ENCODE assay signal across 2 cellular contexts in the genomic region with DNA sequence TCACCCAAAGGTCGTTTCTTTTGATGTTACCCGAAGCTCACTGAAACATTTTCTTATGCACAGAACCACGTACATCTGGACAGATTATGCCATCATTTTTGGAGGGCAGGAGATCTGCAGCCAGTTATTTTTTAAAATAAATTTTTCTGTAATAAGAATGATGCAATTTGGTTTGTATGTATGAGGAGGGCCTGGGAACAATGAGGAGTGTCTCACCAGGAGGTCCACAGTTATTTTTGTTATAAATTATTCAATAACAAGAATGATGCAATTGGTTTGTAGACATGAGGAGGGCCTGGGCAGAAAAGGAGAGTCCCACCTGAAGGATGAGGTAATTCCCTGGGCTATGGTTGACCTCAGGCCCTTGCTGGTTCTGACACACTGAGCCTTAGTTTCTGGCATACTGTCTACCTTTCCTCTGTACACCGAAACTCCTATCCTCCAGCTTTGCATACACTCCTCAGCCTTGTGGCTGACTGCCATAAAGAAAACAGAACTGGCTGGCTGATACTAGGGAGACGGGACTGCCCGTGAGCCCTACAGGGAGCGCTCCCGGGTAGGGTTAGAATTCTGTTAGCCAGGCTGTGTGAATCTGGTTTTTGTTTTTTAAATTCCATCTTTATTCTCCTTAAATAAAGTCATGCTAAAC.
A peak's percentile ranks its signal among the peaks of the same experiment; 100 is the strongest.
TF ChIP-seq lines count a peak whose summit lies in the region.

No MANE protein-coding gene starts in this region.

TF ChIP-seq in GM23338, 12 proteins besides CTCF, POLR2A, EP300 and RAD21 (continues in another document):
- TF ChIP-seq JUNB (IDR thresholded peaks at IDR 0.05; ENCODE audit: unreplicated experiment) = no peak
- no peak for TF ChIP-seq ZNF331 (CRISPR knock-in tag; IDR thresholded peaks at IDR 0.05; ENCODE audit: low read depth)
- TF ChIP-seq, protein P1, sequence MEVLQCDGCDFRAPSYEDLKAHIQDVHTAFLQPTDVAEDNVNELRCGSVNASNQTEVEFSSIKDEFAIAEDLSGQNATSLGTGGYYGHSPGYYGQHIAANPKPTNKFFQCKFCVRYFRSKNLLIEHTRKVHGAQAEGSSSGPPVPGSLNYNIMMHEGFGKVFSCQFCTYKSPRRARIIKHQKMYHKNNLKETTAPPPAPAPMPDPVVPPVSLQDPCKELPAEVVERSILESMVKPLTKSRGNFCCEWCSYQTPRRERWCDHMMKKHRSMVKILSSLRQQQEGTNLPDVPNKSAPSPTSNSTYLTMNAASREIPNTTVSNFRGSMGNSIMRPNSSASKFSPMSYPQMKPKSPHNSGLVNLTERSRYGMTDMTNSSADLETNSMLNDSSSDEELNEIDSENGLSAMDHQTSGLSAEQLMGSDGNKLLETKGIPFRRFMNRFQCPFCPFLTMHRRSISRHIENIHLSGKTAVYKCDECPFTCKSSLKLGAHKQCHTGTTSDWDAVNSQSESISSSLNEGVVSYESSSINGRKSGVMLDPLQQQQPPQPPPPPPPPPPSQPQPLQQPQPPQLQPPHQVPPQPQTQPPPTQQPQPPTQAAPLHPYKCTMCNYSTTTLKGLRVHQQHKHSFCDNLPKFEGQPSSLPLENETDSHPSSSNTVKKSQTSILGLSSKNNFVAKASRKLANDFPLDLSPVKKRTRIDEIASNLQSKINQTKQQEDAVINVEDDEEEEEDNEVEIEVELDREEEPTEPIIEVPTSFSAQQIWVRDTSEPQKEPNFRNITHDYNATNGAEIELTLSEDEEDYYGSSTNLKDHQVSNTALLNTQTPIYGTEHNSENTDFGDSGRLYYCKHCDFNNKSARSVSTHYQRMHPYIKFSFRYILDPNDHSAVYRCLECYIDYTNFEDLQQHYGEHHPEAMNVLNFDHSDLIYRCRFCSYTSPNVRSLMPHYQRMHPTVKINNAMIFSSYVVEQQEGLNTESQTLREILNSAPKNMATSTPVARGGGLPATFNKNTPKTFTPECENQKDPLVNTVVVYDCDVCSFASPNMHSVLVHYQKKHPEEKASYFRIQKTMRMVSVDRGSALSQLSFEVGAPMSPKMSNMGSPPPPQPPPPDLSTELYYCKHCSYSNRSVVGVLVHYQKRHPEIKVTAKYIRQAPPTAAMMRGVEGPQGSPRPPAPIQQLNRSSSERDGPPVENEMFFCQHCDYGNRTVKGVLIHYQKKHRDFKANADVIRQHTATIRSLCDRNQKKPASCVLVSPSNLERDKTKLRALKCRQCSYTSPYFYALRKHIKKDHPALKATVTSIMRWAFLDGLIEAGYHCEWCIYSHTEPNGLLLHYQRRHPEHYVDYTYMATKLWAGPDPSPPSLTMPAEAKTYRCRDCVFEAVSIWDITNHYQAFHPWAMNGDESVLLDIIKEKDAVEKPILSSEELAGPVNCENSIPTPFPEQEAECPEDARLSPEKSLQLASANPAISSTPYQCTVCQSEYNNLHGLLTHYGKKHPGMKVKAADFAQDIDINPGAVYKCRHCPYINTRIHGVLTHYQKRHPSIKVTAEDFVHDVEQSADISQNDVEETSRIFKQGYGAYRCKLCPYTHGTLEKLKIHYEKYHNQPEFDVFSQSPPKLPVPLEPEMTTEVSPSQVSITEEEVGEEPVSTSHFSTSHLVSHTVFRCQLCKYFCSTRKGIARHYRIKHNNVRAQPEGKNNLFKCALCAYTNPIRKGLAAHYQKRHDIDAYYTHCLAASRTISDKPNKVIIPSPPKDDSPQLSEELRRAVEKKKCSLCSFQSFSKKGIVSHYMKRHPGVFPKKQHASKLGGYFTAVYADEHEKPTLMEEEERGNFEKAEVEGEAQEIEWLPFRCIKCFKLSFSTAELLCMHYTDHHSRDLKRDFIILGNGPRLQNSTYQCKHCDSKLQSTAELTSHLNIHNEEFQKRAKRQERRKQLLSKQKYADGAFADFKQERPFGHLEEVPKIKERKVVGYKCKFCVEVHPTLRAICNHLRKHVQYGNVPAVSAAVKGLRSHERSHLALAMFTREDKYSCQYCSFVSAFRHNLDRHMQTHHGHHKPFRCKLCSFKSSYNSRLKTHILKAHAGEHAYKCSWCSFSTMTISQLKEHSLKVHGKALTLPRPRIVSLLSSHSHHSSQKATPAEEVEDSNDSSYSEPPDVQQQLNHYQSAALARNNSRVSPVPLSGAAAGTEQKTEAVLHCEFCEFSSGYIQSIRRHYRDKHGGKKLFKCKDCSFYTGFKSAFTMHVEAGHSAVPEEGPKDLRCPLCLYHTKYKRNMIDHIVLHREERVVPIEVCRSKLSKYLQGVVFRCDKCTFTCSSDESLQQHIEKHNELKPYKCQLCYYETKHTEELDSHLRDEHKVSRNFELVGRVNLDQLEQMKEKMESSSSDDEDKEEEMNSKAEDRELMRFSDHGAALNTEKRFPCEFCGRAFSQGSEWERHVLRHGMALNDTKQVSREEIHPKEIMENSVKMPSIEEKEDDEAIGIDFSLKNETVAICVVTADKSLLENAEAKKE (CRISPR knock-in tag; IDR thresholded peaks at IDR 0.05) = no peak
- TF ChIP-seq EZH2phosphoT487 (IDR thresholded peaks at IDR 0.05; ENCODE audit: unreplicated experiment) = no peak
- TF ChIP-seq STAT1 (IDR thresholded peaks at IDR 0.05; ENCODE audit: unreplicated experiment) = no peak
- TF ChIP-seq POLR2AphosphoS5 (IDR thresholded peaks at IDR 0.05; ENCODE audit: low read depth) = no peak
- TF ChIP-seq, protein P2, sequence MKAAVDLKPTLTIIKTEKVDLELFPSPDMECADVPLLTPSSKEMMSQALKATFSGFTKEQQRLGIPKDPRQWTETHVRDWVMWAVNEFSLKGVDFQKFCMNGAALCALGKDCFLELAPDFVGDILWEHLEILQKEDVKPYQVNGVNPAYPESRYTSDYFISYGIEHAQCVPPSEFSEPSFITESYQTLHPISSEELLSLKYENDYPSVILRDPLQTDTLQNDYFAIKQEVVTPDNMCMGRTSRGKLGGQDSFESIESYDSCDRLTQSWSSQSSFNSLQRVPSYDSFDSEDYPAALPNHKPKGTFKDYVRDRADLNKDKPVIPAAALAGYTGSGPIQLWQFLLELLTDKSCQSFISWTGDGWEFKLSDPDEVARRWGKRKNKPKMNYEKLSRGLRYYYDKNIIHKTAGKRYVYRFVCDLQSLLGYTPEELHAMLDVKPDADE (IDR thresholded peaks at IDR 0.05) = no peak
- no peak for TF ChIP-seq CREB1 (CRISPR knock-in tag; IDR thresholded peaks at IDR 0.05; ENCODE audit: low read depth)

TF ChIP-seq in GM12878, 131 proteins besides CTCF, POLR2A, EP300 and RAD21:
- TF ChIP-seq, protein P3, sequence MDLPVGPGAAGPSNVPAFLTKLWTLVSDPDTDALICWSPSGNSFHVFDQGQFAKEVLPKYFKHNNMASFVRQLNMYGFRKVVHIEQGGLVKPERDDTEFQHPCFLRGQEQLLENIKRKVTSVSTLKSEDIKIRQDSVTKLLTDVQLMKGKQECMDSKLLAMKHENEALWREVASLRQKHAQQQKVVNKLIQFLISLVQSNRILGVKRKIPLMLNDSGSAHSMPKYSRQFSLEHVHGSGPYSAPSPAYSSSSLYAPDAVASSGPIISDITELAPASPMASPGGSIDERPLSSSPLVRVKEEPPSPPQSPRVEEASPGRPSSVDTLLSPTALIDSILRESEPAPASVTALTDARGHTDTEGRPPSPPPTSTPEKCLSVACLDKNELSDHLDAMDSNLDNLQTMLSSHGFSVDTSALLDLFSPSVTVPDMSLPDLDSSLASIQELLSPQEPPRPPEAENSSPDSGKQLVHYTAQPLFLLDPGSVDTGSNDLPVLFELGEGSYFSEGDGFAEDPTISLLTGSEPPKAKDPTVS (IDR thresholded peaks at IDR 0.05; ENCODE audit: low read depth, low read length) = no peak
- no peak for TF ChIP-seq BHLHE40 (IDR thresholded peaks at IDR 0.05; ENCODE audit: borderline replicate concordance in 1 of 2, low read depth in 2 of 2, low read length in 1 of 2)
- peak; percentile 16; the same call in 1 of the 2 replicates for TF ChIP-seq RUNX3 (IDR thresholded peaks at IDR 0.05; ENCODE audit: low read length)
- TF ChIP-seq, protein P4, sequence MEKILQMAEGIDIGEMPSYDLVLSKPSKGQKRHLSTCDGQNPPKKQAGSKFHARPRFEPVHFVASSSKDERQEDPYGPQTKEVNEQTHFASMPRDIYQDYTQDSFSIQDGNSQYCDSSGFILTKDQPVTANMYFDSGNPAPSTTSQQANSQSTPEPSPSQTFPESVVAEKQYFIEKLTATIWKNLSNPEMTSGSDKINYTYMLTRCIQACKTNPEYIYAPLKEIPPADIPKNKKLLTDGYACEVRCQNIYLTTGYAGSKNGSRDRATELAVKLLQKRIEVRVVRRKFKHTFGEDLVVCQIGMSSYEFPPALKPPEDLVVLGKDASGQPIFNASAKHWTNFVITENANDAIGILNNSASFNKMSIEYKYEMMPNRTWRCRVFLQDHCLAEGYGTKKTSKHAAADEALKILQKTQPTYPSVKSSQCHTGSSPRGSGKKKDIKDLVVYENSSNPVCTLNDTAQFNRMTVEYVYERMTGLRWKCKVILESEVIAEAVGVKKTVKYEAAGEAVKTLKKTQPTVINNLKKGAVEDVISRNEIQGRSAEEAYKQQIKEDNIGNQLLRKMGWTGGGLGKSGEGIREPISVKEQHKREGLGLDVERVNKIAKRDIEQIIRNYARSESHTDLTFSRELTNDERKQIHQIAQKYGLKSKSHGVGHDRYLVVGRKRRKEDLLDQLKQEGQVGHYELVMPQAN (conservative IDR thresholded peaks at IDR 0.05) = no peak
- TF ChIP-seq KAT2A (conservative IDR thresholded peaks at IDR 0.05; ENCODE audit: control insufficient read depth, low read depth, low read length) = no peak
- peak; percentile 24; the same call in 1 of the 2 replicates for TF ChIP-seq CREB1 (IDR thresholded peaks at IDR 0.05; ENCODE audit: low read depth)
- TF ChIP-seq, protein P5, sequence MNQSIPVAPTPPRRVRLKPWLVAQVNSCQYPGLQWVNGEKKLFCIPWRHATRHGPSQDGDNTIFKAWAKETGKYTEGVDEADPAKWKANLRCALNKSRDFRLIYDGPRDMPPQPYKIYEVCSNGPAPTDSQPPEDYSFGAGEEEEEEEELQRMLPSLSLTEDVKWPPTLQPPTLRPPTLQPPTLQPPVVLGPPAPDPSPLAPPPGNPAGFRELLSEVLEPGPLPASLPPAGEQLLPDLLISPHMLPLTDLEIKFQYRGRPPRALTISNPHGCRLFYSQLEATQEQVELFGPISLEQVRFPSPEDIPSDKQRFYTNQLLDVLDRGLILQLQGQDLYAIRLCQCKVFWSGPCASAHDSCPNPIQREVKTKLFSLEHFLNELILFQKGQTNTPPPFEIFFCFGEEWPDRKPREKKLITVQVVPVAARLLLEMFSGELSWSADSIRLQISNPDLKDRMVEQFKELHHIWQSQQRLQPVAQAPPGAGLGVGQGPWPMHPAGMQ (IDR thresholded peaks at IDR 0.05; ENCODE audit: borderline replicate concordance) = no peak
- no peak for TF ChIP-seq ZZZ3 (IDR thresholded peaks at IDR 0.05; ENCODE audit: control insufficient read depth, insufficient read length, low read depth)
- no peak for TF ChIP-seq POLR2AphosphoS2 (IDR thresholded peaks at IDR 0.05; ENCODE audit: low read depth, low read length)
- no peak for TF ChIP-seq CHD2 (IDR thresholded peaks at IDR 0.05; ENCODE audit: borderline replicate concordance, low read depth, low read length)
- no peak for TF ChIP-seq MTA2 (IDR thresholded peaks at IDR 0.05; ENCODE audit: low read depth)
- no peak for TF ChIP-seq PAX5 (IDR thresholded peaks at IDR 0.05; ENCODE audit: borderline replicate concordance, low read depth, low read length)
- TF ChIP-seq, protein P6, sequence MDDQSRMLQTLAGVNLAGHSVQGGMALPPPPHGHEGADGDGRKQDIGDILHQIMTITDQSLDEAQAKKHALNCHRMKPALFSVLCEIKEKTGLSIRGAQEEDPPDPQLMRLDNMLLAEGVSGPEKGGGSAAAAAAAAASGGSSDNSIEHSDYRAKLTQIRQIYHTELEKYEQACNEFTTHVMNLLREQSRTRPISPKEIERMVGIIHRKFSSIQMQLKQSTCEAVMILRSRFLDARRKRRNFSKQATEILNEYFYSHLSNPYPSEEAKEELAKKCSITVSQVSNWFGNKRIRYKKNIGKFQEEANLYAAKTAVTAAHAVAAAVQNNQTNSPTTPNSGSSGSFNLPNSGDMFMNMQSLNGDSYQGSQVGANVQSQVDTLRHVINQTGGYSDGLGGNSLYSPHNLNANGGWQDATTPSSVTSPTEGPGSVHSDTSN (IDR thresholded peaks at IDR 0.05; ENCODE audit: insufficient replicate concordance, low read depth, low read length) = no peak
- TF ChIP-seq SMAD5 (IDR thresholded peaks at IDR 0.05; ENCODE audit: low read depth) = no peak
- TF ChIP-seq CEBPB (IDR thresholded peaks at IDR 0.05; ENCODE audit: borderline replicate concordance in 1 of 2, low read depth in 2 of 2, low read length in 2 of 2) = no peak
- TF ChIP-seq, protein P7, sequence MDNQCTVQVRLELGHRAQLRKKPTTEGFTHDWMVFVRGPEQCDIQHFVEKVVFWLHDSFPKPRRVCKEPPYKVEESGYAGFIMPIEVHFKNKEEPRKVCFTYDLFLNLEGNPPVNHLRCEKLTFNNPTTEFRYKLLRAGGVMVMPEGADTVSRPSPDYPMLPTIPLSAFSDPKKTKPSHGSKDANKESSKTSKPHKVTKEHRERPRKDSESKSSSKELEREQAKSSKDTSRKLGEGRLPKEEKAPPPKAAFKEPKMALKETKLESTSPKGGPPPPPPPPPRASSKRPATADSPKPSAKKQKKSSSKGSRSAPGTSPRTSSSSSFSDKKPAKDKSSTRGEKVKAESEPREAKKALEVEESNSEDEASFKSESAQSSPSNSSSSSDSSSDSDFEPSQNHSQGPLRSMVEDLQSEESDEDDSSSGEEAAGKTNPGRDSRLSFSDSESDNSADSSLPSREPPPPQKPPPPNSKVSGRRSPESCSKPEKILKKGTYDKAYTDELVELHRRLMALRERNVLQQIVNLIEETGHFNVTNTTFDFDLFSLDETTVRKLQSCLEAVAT (IDR thresholded peaks at IDR 0.05) = no peak
- TF ChIP-seq, protein P8, sequence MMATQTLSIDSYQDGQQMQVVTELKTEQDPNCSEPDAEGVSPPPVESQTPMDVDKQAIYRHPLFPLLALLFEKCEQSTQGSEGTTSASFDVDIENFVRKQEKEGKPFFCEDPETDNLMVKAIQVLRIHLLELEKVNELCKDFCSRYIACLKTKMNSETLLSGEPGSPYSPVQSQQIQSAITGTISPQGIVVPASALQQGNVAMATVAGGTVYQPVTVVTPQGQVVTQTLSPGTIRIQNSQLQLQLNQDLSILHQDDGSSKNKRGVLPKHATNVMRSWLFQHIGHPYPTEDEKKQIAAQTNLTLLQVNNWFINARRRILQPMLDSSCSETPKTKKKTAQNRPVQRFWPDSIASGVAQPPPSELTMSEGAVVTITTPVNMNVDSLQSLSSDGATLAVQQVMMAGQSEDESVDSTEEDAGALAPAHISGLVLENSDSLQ (IDR thresholded peaks at IDR 0.05) = no peak
- TF ChIP-seq TCF3 (IDR thresholded peaks at IDR 0.05; ENCODE audit: borderline replicate concordance, insufficient read depth, low read depth, low read length) = no peak
TF ChIP-seq in GM12878: peak in this region for 2.
